ENCODE assay signal across 1 cellular context in the genomic region with DNA sequence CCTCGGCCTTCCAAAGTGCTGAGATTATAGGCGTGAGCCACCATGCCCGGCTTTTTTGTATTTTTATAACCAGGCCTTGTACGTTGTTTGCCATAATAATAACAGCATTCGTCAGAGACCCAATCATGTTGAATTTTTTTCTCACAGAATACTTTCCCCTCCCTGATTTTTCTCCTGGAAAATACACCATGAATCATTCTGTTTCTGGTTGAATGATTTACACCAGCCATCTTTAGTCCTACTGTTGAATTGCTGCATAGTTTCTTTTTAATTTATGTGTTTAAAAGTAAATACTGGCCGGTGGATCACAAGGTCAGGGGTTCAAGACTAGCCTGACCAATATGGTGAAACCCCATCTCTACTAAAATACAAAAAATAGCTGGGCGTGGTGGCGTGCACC.
TF ChIP-seq lines count a peak whose summit lies in the region.

No MANE protein-coding gene starts in this region.

TF ChIP-seq in GM12878, 131 proteins besides CTCF, POLR2A, EP300 and RAD21:
- TF ChIP-seq TAF1 (IDR thresholded peaks at IDR 0.05; ENCODE audit: borderline replicate concordance, low read depth, low read length) (no peak), SPI1 (IDR thresholded peaks at IDR 0.05; ENCODE audit: borderline replicate concordance, insufficient read depth, low read depth, low read length) (no peak), CHD4 (IDR thresholded peaks at IDR 0.05) (no peak), ZSCAN29 (IDR thresholded peaks at IDR 0.05) (no peak), MTA2 (IDR thresholded peaks at IDR 0.05; ENCODE audit: low read depth) (no peak), SUPT20H (IDR thresholded peaks at IDR 0.05; ENCODE audit: borderline replicate concordance, control insufficient read depth, low read depth, low read length) (no peak), BHLHE40 (IDR thresholded peaks at IDR 0.05; ENCODE audit: borderline replicate concordance in 1 of 2, low read depth in 2 of 2, low read length in 1 of 2) (no peak), BMI1 (IDR thresholded peaks at IDR 0.05; ENCODE audit: borderline replicate concordance) (no peak), KAT2A (conservative IDR thresholded peaks at IDR 0.05; ENCODE audit: control insufficient read depth, low read depth, low read length) (no peak), NFIC (IDR thresholded peaks at IDR 0.05; ENCODE audit: low read depth, low read length) (no peak), GATAD2B (conservative IDR thresholded peaks at IDR 0.05; ENCODE audit: low read depth) (no peak)
- TF ChIP-seq, protein P1, sequence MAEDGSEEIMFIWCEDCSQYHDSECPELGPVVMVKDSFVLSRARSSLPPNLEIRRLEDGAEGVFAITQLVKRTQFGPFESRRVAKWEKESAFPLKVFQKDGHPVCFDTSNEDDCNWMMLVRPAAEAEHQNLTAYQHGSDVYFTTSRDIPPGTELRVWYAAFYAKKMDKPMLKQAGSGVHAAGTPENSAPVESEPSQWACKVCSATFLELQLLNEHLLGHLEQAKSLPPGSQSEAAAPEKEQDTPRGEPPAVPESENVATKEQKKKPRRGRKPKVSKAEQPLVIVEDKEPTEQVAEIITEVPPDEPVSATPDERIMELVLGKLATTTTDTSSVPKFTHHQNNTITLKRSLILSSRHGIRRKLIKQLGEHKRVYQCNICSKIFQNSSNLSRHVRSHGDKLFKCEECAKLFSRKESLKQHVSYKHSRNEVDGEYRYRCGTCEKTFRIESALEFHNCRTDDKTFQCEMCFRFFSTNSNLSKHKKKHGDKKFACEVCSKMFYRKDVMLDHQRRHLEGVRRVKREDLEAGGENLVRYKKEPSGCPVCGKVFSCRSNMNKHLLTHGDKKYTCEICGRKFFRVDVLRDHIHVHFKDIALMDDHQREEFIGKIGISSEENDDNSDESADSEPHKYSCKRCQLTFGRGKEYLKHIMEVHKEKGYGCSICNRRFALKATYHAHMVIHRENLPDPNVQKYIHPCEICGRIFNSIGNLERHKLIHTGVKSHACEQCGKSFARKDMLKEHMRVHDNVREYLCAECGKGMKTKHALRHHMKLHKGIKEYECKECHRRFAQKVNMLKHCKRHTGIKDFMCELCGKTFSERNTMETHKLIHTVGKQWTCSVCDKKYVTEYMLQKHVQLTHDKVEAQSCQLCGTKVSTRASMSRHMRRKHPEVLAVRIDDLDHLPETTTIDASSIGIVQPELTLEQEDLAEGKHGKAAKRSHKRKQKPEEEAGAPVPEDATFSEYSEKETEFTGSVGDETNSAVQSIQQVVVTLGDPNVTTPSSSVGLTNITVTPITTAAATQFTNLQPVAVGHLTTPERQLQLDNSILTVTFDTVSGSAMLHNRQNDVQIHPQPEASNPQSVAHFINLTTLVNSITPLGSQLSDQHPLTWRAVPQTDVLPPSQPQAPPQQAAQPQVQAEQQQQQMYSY (CRISPR knock-in tag; IDR thresholded peaks at IDR 0.05) = no peak
- TF ChIP-seq, protein P2, sequence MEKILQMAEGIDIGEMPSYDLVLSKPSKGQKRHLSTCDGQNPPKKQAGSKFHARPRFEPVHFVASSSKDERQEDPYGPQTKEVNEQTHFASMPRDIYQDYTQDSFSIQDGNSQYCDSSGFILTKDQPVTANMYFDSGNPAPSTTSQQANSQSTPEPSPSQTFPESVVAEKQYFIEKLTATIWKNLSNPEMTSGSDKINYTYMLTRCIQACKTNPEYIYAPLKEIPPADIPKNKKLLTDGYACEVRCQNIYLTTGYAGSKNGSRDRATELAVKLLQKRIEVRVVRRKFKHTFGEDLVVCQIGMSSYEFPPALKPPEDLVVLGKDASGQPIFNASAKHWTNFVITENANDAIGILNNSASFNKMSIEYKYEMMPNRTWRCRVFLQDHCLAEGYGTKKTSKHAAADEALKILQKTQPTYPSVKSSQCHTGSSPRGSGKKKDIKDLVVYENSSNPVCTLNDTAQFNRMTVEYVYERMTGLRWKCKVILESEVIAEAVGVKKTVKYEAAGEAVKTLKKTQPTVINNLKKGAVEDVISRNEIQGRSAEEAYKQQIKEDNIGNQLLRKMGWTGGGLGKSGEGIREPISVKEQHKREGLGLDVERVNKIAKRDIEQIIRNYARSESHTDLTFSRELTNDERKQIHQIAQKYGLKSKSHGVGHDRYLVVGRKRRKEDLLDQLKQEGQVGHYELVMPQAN (conservative IDR thresholded peaks at IDR 0.05) = no peak
